ENCODE assay signal across 8 cellular contexts in genomic region chr13:20525601-20526544, GRCh38. TPM values are rescaled to one million over a fixed set of nuclear protein-coding genes. Genes with fewer than 3 reads are reported as not detected.
A peak's percentile ranks its signal among the peaks of the same experiment; 100 is the strongest.
DNase-seq lines count a peak whose midpoint lies in the region; TF ChIP-seq lines count a peak whose summit lies in the region.

CRYL1 (minus strand) TSS chr13:20525857; CDS start chr13:20525794, 63 bp downstream.

- H3K27ac Mint-ChIP-seq in HFFc6 = peak within 1 kb of the TSS; percentile 76

- TF ChIP-seq POLR2A in GM10847 (IDR thresholded peaks at IDR 0.05; ENCODE audit: extremely low read depth, insufficient read length) = peak; percentile 62

- H3K4me1 Mint-ChIP-seq in HFFc6 (ENCODE audit: low read depth) = peaks cover 28% of the 10 kb centered on the region

- H3K4me3 ChIP-seq in right atrium auricular region = peak within 1 kb of the TSS; percentile 75 to 95
- H3K4me3 ChIP-seq in urinary bladder (ENCODE audit: low read depth, low read length) = peak within 1 kb of the TSS; percentile 88

- peak within 1 kb of the TSS; percentile 92 for H3K4me3 Mint-ChIP-seq in HFFc6

- H3K36me3 ChIP-seq in right atrium auricular region (no peaks in the 10 kb centered on the region), urinary bladder (ENCODE audit: insufficient read depth) (no peaks in the 10 kb centered on the region)

- H3K27me3 Mint-ChIP-seq in HFFc6 (ENCODE audit: insufficient read depth) = no peaks in the 10 kb centered on the region; the same call in none of the 2 replicates

- H3K9me3 Mint-ChIP-seq in HFFc6 = no peaks in the 10 kb centered on the region

- H3K9me3 ChIP-seq in right atrium auricular region = no peaks in the 10 kb centered on the region

- no peaks in the 10 kb centered on the region for H3K36me3 Mint-ChIP-seq in HFFc6 (ENCODE audit: low read depth)

- DNase-seq in HFFc6 = peak; percentile 43
- DNase-seq in NCI-H1048 (lab: John Stamatoyannopoulos, UW) = peak; percentile 28
- peak; percentile 53 to 84 (median 62) for DNase-seq in T-helper 2 cell
- DNase-seq in amygdala (lab: John Stamatoyannopoulos, UW) = peak in 55 of 56 donors; percentile 25 to 90 (median 72)
- peak; percentile 80 for DNase-seq in right atrium auricular region (ENCODE audit: low spot score)
- DNase-seq in pulmonary artery endothelial cell (ENCODE audit: low read depth, low spot score) = peak; percentile 58

- H3K27me3 ChIP-seq in right atrium auricular region = no peaks in the 10 kb centered on the region

- H3K4me1 ChIP-seq in right atrium auricular region (peaks cover 0 to 17% of the 10 kb centered on the region in 2 donors), urinary bladder (ENCODE audit: insufficient read depth) (peaks cover 2% of the 10 kb centered on the region)

- H3K27ac ChIP-seq in right atrium auricular region (peak within 1 kb of the TSS; percentile 83 to 92), urinary bladder (ENCODE audit: low read depth) (peak within 1 kb of the TSS; percentile 69)

- WGBS in urinary bladder = under 1% methylated on average over 89 of the region's 89 CpGs

- TF ChIP-seq CTCF in HFFc6 (IDR thresholded peaks at IDR 0.05) (no peak; the same call in 1 of the 2 replicates), right atrium auricular region (IDR thresholded peaks at IDR 0.05) (no peak)

RNA-seq across cellular contexts. Expression of gene CRYL1, which starts in this region (rescaled TPM):
- 10 to 100 TPM; 10.9 to 13.2 (median 12.0) TPM for total RNA-seq in HFFc6 (2021; fragmentation: NEBNext Ultra II Directional; extraction: Animal tissue kit (Norgen Biotek cat#: 25700))
- 10 to 100 TPM; 26.5 to 27.9 TPM for total RNA-seq in right atrium auricular region
- 22.6 and 71.7 TPM in 2 replicates for total RNA-seq in pulmonary artery endothelial cell
- 18.8 TPM for total RNA-seq in urinary bladder
- polyA plus RNA-seq in urinary bladder = 31.4 TPM

Comparison
In these comparisons a context has a peak if more than half of its experiments do, and no peak if none do; other contexts are left out.
1. Peak in every context shown above with its lines: DNase-seq, H3K4me3 ChIP-seq and H3K27ac ChIP-seq.
2. DNase-seq: peak in every context shown above with its lines; median percentile 80 in right atrium auricular region; 72 in amygdala; 62 in T-helper 2 cell; 58 in pulmonary artery endothelial cell; 43 in HFFc6; 28 in NCI-H1048.